8 cellular contexts compared by ENCODE assay signal in genomic region chr6:132780770-132781371, GRCh38. TPM values are rescaled to one million over a fixed set of nuclear protein-coding genes. Genes with fewer than 3 reads are reported as not detected.
A peak's percentile ranks its signal among the peaks of the same experiment; 100 is the strongest.
DNase-seq lines count a peak whose midpoint lies in the region; ATAC-seq and TF ChIP-seq lines count a peak whose summit lies in the region.

No MANE protein-coding gene starts in this region.

- no peaks in the 10 kb centered on the region for H3K9me3 ChIP-seq in gastrocnemius medialis

- H3K27me3 Mint-ChIP-seq in natural killer cell treated with Interleukin-12 subunit alpha and Interleukin-12 subunit beta and Interleukin-15 and Interleukin-18, amount 100 ng/mL, for 72 hours: no peaks in the 10 kb centered on the region

- H3K36me3 ChIP-seq in gastrocnemius medialis: peaks cover 0 to 24% of the 10 kb centered on the region in 2 donors

- in situ Hi-C loops in gastrocnemius medialis (cut with MboI; ENCODE audit: low sequenced_read_pairs in 4 of 4): loop anchor here in 1 of 4 donors (25.0 kb wide), 1 partner anchor 244 kb away; the partner anchor contains the start of gene TAAR9

- H3K4me3 ChIP-seq in HL-60 (replicated peaks; ENCODE audit: insufficient read depth, low read length) (no peak overlapping the region), gastrocnemius medialis (no peak overlapping the region)

- H3K27ac Mint-ChIP-seq in natural killer cell treated with Interleukin-12 subunit alpha and Interleukin-12 subunit beta and Interleukin-15 and Interleukin-18, amount 100 ng/mL, for 72 hours: no peak overlapping the region

- intact Hi-C loops in gastrocnemius medialis (cut with DNase I; ENCODE audit: low total_unique reads): no loop called here

- TF ChIP-seq CTCF in GM12873 (IDR thresholded peaks at IDR 0.05; ENCODE audit: insufficient read depth, low read depth, low read length, missing control alignments): peak; percentile 39
- peak; percentile 3 for TF ChIP-seq CTCF in HL-60 (IDR thresholded peaks at IDR 0.05; ENCODE audit: insufficient read depth, low read length)
- peak in 1 of 5 experiments; percentile 9 for TF ChIP-seq CTCF in gastrocnemius medialis (IDR thresholded peaks at IDR 0.05 in 4 of 5, conservative IDR thresholded peaks at IDR 0.05 in 1 of 5)

- H3K9me3 Mint-ChIP-seq in natural killer cell treated with Interleukin-12 subunit alpha and Interleukin-12 subunit beta and Interleukin-15 and Interleukin-18, amount 100 ng/mL, for 72 hours: no peaks in the 10 kb centered on the region

- no peaks in the 10 kb centered on the region for H3K36me3 Mint-ChIP-seq in natural killer cell treated with Interleukin-12 subunit alpha and Interleukin-12 subunit beta and Interleukin-15 and Interleukin-18, amount 100 ng/mL, for 72 hours

- no peak for TF ChIP-seq POLR2A in gastrocnemius medialis (IDR thresholded peaks at IDR 0.05)

- H3K4me3 Mint-ChIP-seq in natural killer cell treated with Interleukin-12 subunit alpha and Interleukin-12 subunit beta and Interleukin-15 and Interleukin-18, amount 100 ng/mL, for 72 hours: no peak overlapping the region

- no peaks in the 10 kb centered on the region for H3K4me1 Mint-ChIP-seq in natural killer cell treated with Interleukin-12 subunit alpha and Interleukin-12 subunit beta and Interleukin-15 and Interleukin-18, amount 100 ng/mL, for 72 hours (ENCODE audit: low read depth in 2 of 2)

- no peak for DNase-seq in HL-60 (ENCODE audit: low read depth in 1 of 2, low spot score in 1 of 2)
- DNase-seq in astrocyte of the hippocampus (ENCODE audit: low read depth, low spot score): peak; percentile 60
- DNase-seq in natural killer cell treated with Interleukin-12 subunit alpha and Interleukin-12 subunit beta and Interleukin-15 and Interleukin-18, amount 100 ng/mL, for 72 hours (ENCODE audit: low spot score): no peak
- no peak for DNase-seq in inferior parietal cortex (ENCODE audit: extremely low spot score)
- DNase-seq in gastrocnemius medialis: no peak
- DNase-seq in NCI-H510A treated with DMSO at 0.1 percent for 48 hours (lab: John Stamatoyannopoulos, UW): no peak
- no peak for DNase-seq in NCI-H446 (lab: John Stamatoyannopoulos, UW)

- H3K27ac ChIP-seq in HL-60 (replicated peaks) (no peak overlapping the region), gastrocnemius medialis (no peak overlapping the region)

- no peaks in the 10 kb centered on the region for H3K4me1 ChIP-seq in gastrocnemius medialis

- ATAC-seq in natural killer cell treated with Interleukin-12 subunit alpha and Interleukin-12 subunit beta and Interleukin-15 and Interleukin-18, amount 100 ng/mL, for 72 hours: peak; percentile 61 to 81
- ATAC-seq in gastrocnemius medialis: no peak

- H3K27me3 ChIP-seq in HL-60 (ENCODE audit: insufficient read depth, poor library complexity, severe bottlenecking) (peaks cover 2% of the 10 kb centered on the region), gastrocnemius medialis (no peaks in the 10 kb centered on the region)

RNA-seq across cellular contexts. Expression of gene SLC18B1, which starts 17.6 kb away (rescaled TPM):
- total RNA-seq in natural killer cell treated with Interleukin-12 subunit alpha and Interleukin-12 subunit beta and Interleukin-15 and Interleukin-18, amount 100 ng/mL, for 72 hours: 1 to 10 TPM; 2.9 to 5.6 TPM
- 1 to 10 TPM in 3 of 4 donors, under 1 TPM in 1; 0.58 to 7.4 (median 1.5) TPM for total RNA-seq in gastrocnemius medialis

RNA-seq across cellular contexts. Expression of gene VNN2, which starts 23.2 kb away (rescaled TPM):
- total RNA-seq in natural killer cell treated with Interleukin-12 subunit alpha and Interleukin-12 subunit beta and Interleukin-15 and Interleukin-18, amount 100 ng/mL, for 72 hours: 10 to 100 TPM; 28.9 to 30.8 TPM
- 1 to 10 TPM in 2 of 4 donors, under 1 TPM in 1, not detected in 1; 0.82 to 3.3 (median 1.9) TPM for total RNA-seq in gastrocnemius medialis

RNA-seq across cellular contexts. Expression of gene RPS12, which starts 33.5 kb away (rescaled TPM):
- total RNA-seq in natural killer cell treated with Interleukin-12 subunit alpha and Interleukin-12 subunit beta and Interleukin-15 and Interleukin-18, amount 100 ng/mL, for 72 hours: 1,000 to 10,000 TPM in 1 of 2 donors, 100 to 1,000 TPM in 1; 832 to 1,576 TPM
- total RNA-seq in gastrocnemius medialis: 1,000 to 10,000 TPM; 1,231 to 1,333 (median 1,277) TPM

Comparison
In these comparisons a context has a peak if more than half of its experiments do, and no peak if none do; other contexts are left out.
1. ATAC-seq: peak in natural killer cell treated with Interleukin-12 subunit alpha and Interleukin-12 subunit beta and Interleukin-15 and Interleukin-18, amount 100 ng/mL, for 72 hours (2 of 2); none in gastrocnemius medialis (0 of 2).
2. RNA of gene VNN2, which starts 23.2 kb away (total RNA-seq): 28.9 to 30.8 TPM in natural killer cell treated with Interleukin-12 subunit alpha and Interleukin-12 subunit beta and Interleukin-15 and Interleukin-18, amount 100 ng/mL, for 72 hours; 0.82 to 3.3 TPM in gastrocnemius medialis; every median in the first group is over 4 times any median in the second.